1 cellular context compared by ENCODE assay signal in genomic region chr2:160269803-160270570, GRCh38.
TF ChIP-seq lines count a peak whose summit lies in the region.

No MANE protein-coding gene starts in this region.

TF ChIP-seq in K562, 482 proteins besides CTCF, POLR2A, EP300 and RAD21 (continued from another document and continues in another):
- no peak for TF ChIP-seq KAT2B (IDR thresholded peaks at IDR 0.05; ENCODE audit: low read depth, low read length)
- no peak for TF ChIP-seq RUNX1 (IDR thresholded peaks at IDR 0.05; ENCODE audit: low read depth)
- TF ChIP-seq, protein P1, sequence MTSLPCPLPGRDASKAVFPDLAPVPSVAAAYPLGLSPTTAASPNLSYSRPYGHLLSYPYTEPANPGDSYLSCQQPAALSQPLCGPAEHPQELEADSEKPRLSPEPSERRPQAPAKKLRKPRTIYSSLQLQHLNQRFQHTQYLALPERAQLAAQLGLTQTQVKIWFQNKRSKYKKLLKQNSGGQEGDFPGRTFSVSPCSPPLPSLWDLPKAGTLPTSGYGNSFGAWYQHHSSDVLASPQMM (CRISPR knock-in tag; IDR thresholded peaks at IDR 0.05) = no peak
- 0 out of 2 replicates have a peak, but pooled peaks have one; percentile 18 for TF ChIP-seq BCOR (IDR thresholded peaks at IDR 0.05)
- TF ChIP-seq ARID3B (CRISPR knock-in tag; IDR thresholded peaks at IDR 0.05; ENCODE audit: borderline replicate concordance) = no peak
- TF ChIP-seq HDAC1 (IDR thresholded peaks at IDR 0.05) = no peak
- no peak for TF ChIP-seq ZBTB12 (CRISPR knock-in tag; IDR thresholded peaks at IDR 0.05)
- TF ChIP-seq ETV6 (IDR thresholded peaks at IDR 0.05; ENCODE audit: borderline replicate concordance in 1 of 2, low read depth in 2 of 2, low read length in 1 of 2) = no peak
- no peak for TF ChIP-seq ETV6 (CRISPR knock-in tag; IDR thresholded peaks at IDR 0.05; ENCODE audit: borderline replicate concordance)
- no peak for TF ChIP-seq ZNF695 (CRISPR knock-in tag; IDR thresholded peaks at IDR 0.05)
- TF ChIP-seq, protein P2, sequence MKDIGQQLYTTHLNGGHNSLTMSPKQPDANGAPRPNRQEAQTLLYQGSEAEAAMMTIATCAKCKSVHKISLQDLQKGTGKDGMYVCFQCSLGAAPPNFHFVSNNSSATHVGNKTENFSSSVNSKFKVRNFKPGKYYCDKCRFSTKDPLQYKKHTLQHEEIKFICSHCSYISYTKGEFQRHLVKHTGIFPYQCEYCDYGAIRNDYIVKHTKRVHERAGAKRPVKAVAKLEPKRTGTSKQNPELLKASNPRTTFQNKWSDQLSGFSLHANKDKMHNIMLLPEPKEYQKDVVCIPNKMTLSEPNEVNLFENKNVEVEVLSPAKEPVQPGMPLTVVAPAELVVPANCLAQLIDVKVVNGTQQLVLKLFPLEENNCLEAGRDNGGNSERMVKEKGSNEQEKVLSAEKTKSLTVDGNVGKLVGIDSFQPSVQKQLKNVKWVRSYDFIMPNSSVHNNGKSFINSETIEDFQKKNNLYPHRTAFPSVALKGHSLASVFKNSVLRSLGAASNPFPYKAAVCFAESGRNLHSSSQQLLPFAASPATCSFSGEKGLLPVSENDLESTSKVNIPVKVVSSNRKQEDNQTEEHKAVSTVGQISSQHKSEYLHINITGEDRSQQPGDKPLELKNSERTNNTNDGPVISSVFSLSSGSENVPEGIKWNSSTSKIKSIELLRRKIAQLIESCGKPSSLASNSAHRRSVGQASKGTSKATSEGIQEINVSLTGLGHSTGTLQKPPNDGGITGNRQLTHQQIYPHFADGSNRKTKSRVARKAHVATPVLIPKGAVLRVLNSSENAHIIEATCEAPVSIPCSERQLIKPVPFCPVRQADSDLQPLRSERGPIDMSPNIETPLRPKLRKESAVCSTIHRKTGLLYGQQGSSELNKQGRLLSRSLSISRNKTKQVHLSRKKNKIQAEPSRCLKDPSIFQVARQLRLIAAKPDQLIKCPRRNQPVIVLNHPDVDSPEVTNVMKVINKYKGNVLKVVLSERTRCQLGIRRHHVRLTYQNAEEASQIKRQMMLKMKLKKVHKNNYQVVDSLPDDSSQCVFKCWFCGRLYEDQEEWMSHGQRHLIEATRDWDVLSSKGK (CRISPR knock-in tag; IDR thresholded peaks at IDR 0.05) = no peak
- TF ChIP-seq ZNF583 (CRISPR knock-in tag; IDR thresholded peaks at IDR 0.05) = no peak
- TF ChIP-seq SNRNP70 (optimal IDR thresholded peaks at IDR 0.05; ENCODE audit: low read depth, low read length) = no peak
- no peak for TF ChIP-seq ZNF77 (CRISPR knock-in tag; IDR thresholded peaks at IDR 0.05)
- TF ChIP-seq ZNF146 (CRISPR knock-in tag; IDR thresholded peaks at IDR 0.05; ENCODE audit: unreplicated experiment) = no peak
- no peak for TF ChIP-seq ZEB2 (IDR thresholded peaks at IDR 0.05)
- TF ChIP-seq MLX (CRISPR knock-in tag; conservative IDR thresholded peaks at IDR 0.05) = no peak
- no peak for TF ChIP-seq NCOA4 (IDR thresholded peaks at IDR 0.05; ENCODE audit: partially characterized antibody)
- no peak for TF ChIP-seq ZBTB43 (CRISPR knock-in tag; IDR thresholded peaks at IDR 0.05)
- TF ChIP-seq KAT7 (CRISPR knock-in tag; IDR thresholded peaks at IDR 0.05; ENCODE audit: borderline replicate concordance) = no peak
- 0 out of 2 replicates have a peak, but pooled peaks have one; percentile 24 for TF ChIP-seq FOSL1 (tag; conservative IDR thresholded peaks at IDR 0.05)
- TF ChIP-seq CTCFL (IDR thresholded peaks at IDR 0.05; ENCODE audit: borderline replicate concordance, insufficient read depth, low read depth, low read length, poor library complexity, severe bottlenecking) = peak; percentile 84
- no peak for TF ChIP-seq NR2F6 (CRISPR knock-in tag; IDR thresholded peaks at IDR 0.05)
- no peak for TF ChIP-seq NFIX (CRISPR knock-in tag; IDR thresholded peaks at IDR 0.05; ENCODE audit: low read depth)
- peak; percentile 98 for TF ChIP-seq L3MBTL2 (IDR thresholded peaks at IDR 0.05)
- TF ChIP-seq ARID2 (IDR thresholded peaks at IDR 0.05) = no peak
- no peak for TF ChIP-seq ZNF668 (CRISPR knock-in tag; IDR thresholded peaks at IDR 0.05)
- TF ChIP-seq HMBOX1 (IDR thresholded peaks at IDR 0.05) = no peak
- TF ChIP-seq NR2C2 (CRISPR knock-in tag; IDR thresholded peaks at IDR 0.05) = no peak
- TF ChIP-seq NR2C2 (tag; IDR thresholded peaks at IDR 0.05) = peak; percentile 21; the same call in 1 of the 2 replicates
- TF ChIP-seq KLF13 (tag; IDR thresholded peaks at IDR 0.05; ENCODE audit: borderline replicate concordance, low read depth) = no peak
- TF ChIP-seq ZNF57 (CRISPR knock-in tag; IDR thresholded peaks at IDR 0.05) = no peak
- TF ChIP-seq, protein P3, sequence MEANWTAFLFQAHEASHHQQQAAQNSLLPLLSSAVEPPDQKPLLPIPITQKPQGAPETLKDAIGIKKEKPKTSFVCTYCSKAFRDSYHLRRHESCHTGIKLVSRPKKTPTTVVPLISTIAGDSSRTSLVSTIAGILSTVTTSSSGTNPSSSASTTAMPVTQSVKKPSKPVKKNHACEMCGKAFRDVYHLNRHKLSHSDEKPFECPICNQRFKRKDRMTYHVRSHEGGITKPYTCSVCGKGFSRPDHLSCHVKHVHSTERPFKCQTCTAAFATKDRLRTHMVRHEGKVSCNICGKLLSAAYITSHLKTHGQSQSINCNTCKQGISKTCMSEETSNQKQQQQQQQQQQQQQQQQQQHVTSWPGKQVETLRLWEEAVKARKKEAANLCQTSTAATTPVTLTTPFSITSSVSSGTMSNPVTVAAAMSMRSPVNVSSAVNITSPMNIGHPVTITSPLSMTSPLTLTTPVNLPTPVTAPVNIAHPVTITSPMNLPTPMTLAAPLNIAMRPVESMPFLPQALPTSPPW (CRISPR knock-in tag; IDR thresholded peaks at IDR 0.05) = 0 out of 2 replicates have a peak, but pooled peaks have one; percentile 15
- 0 out of 4 replicates have a peak, but pooled peaks of 1 of the 2 experiments have one; percentile 52 for TF ChIP-seq TEAD1 (CRISPR knock-in tag; IDR thresholded peaks at IDR 0.05)
- TF ChIP-seq ETV5 (CRISPR knock-in tag; IDR thresholded peaks at IDR 0.05; ENCODE audit: low read depth) = no peak
- TF ChIP-seq ZNF12 (CRISPR knock-in tag; IDR thresholded peaks at IDR 0.05) = no peak
- TF ChIP-seq CREB3L1 (IDR thresholded peaks at IDR 0.05; ENCODE audit: borderline replicate concordance, low read depth) = peak; percentile 75; the same call in 1 of the 2 replicates
- no peak for TF ChIP-seq PHTF2 (CRISPR knock-in tag; IDR thresholded peaks at IDR 0.05)
- 0 out of 2 replicates have a peak, but pooled peaks have one; percentile 22 for TF ChIP-seq EGR1 (conservative IDR thresholded peaks at IDR 0.05)
- TF ChIP-seq MED1 (CRISPR knock-in tag; IDR thresholded peaks at IDR 0.05; ENCODE audit: borderline replicate concordance) = no peak
- TF ChIP-seq ZNF134 (CRISPR knock-in tag; conservative IDR thresholded peaks at IDR 0.05) = no peak
- TF ChIP-seq U2AF2 (optimal IDR thresholded peaks at IDR 0.05; ENCODE audit: low read depth, low read length) = no peak
- TF ChIP-seq KDM2B (CRISPR knock-in tag; IDR thresholded peaks at IDR 0.05) = no peak
- TF ChIP-seq CBFA2T3 (IDR thresholded peaks at IDR 0.05) = no peak
- TF ChIP-seq PML (IDR thresholded peaks at IDR 0.05; ENCODE audit: low read length) = no peak
- TF ChIP-seq ZNF184 (CRISPR knock-in tag; IDR thresholded peaks at IDR 0.05) = no peak
- TF ChIP-seq ZNF707 (CRISPR knock-in tag; conservative IDR thresholded peaks at IDR 0.05) = no peak
- TF ChIP-seq, protein P4, sequence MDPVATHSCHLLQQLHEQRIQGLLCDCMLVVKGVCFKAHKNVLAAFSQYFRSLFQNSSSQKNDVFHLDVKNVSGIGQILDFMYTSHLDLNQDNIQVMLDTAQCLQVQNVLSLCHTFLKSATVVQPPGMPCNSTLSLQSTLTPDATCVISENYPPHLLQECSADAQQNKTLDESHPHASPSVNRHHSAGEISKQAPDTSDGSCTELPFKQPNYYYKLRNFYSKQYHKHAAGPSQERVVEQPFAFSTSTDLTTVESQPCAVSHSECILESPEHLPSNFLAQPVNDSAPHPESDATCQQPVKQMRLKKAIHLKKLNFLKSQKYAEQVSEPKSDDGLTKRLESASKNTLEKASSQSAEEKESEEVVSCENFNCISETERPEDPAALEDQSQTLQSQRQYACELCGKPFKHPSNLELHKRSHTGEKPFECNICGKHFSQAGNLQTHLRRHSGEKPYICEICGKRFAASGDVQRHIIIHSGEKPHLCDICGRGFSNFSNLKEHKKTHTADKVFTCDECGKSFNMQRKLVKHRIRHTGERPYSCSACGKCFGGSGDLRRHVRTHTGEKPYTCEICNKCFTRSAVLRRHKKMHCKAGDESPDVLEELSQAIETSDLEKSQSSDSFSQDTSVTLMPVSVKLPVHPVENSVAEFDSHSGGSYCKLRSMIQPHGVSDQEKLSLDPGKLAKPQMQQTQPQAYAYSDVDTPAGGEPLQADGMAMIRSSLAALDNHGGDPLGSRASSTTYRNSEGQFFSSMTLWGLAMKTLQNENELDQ (CRISPR knock-in tag; IDR thresholded peaks at IDR 0.05; ENCODE audit: borderline replicate concordance) = no peak
- TF ChIP-seq KDM1A (IDR thresholded peaks at IDR 0.05) = no peak
- no peak for TF ChIP-seq SETDB1 (IDR thresholded peaks at IDR 0.05; ENCODE audit: low read length)
